ENCODE assay signal across 15 cellular contexts in genomic region chr9:98706651-98707103, GRCh38. TPM values are rescaled to one million over a fixed set of nuclear protein-coding genes. Genes with fewer than 3 reads are reported as not detected.
DNase-seq lines count a peak whose midpoint lies in the region; ATAC-seq, FAIRE-seq and TF ChIP-seq lines count a peak whose summit lies in the region.
"Had no signal": no experiment of that assay in that cellular context is flagged by ENCODE, and none has a peak within 500 bp of the region (broad histone marks: within the 10 kb centered on the region; RNA-seq: fewer than 3 reads in every experiment).

No MANE protein-coding gene starts in this region.

- DNase-seq in COR-L47 (lab: John Stamatoyannopoulos, UW) (peak; percentile 60), HFFc6 (no peak), bronchial epithelial cell (ENCODE audit: low read depth) (peak; percentile 12), tibial artery (no peak), GM13977 (ENCODE audit: low spot score) (no peak), esophagus squamous epithelium (lab: John Stamatoyannopoulos, UW) (no peak), islet precursor cell (no peak)
- DNase-seq in naive thymus-derived CD4-positive, alpha-beta T cell = no peak

- H3K36me3 ChIP-seq in bronchial epithelial cell (ENCODE audit: control insufficient read depth, insufficient read depth, low read length) (no peaks in the 10 kb centered on the region), tibial artery (no peaks in the 10 kb centered on the region), esophagus squamous epithelium (no peaks in the 10 kb centered on the region)
- no peaks in the 10 kb centered on the region for H3K36me3 ChIP-seq in naive thymus-derived CD4-positive, alpha-beta T cell (ENCODE audit: control insufficient read depth in 2 of 3, insufficient read depth in 3 of 3, low read length in 3 of 3)
- H3K36me3 ChIP-seq: ascending aorta, gastroesophageal sphincter, SJSA1, thoracic aorta had no signal

- POLR2A ChIA-PET in naive thymus-derived CD4-positive, alpha-beta T cell (lab: Charles Lee) = no interaction called here

- no peaks in the 10 kb centered on the region for H3K9me3 Mint-ChIP-seq in HFFc6
- H3K9me3 Mint-ChIP-seq in naive thymus-derived CD4-positive, alpha-beta T cell = peaks cover 0 to 8% (median 0%) of the 10 kb centered on the region in 11 donors

- H3K4me3 Mint-ChIP-seq in HFFc6 = peak overlapping the region; percentile 75
- H3K4me3 Mint-ChIP-seq in naive thymus-derived CD4-positive, alpha-beta T cell = peak overlapping the region in 6 of 10 donors; percentile 2 to 56 (median 26)
- H3K4me3 Mint-ChIP-seq: activated CD8-positive, alpha-beta T cell treated with anti-CD3 and anti-CD28 coated beads, Interleukin-2, amount 10 ng/mL, durations not matched to agents 7 days and 5 days had no signal

- CTCF ChIA-PET in naive thymus-derived CD4-positive, alpha-beta T cell (lab: Charles Lee) = no interaction called here

- H3K27ac ChIP-seq in naive thymus-derived CD4-positive, alpha-beta T cell (ENCODE audit: low read depth, low read length) = no peak overlapping the region
- H3K27ac ChIP-seq in tibial artery (no peak overlapping the region), esophagus squamous epithelium (no peak overlapping the region)
- H3K27ac ChIP-seq: ascending aorta, gastroesophageal sphincter, SJSA1, thoracic aorta had no signal

- no peaks in the 10 kb centered on the region for H3K4me1 ChIP-seq in naive thymus-derived CD4-positive, alpha-beta T cell (ENCODE audit: control insufficient read depth in 2 of 2, insufficient read depth in 2 of 2, low read length in 2 of 2)
- H3K4me1 ChIP-seq in tibial artery (peaks cover 0 to 24% (median 20%) of the 10 kb centered on the region in 4 donors), esophagus squamous epithelium (peaks cover 4 to 27% (median 7%) of the 10 kb centered on the region in 3 donors)
- H3K4me1 ChIP-seq: ascending aorta had no signal

- peaks cover 12% of the 10 kb centered on the region for H3K4me1 Mint-ChIP-seq in HFFc6 (ENCODE audit: low read depth)
- peaks cover 0 to 15% (median 5%) of the 10 kb centered on the region in 7 donors for H3K4me1 Mint-ChIP-seq in naive thymus-derived CD4-positive, alpha-beta T cell

- in situ Hi-C loops in GM13977 (cut with MboI; ENCODE audit: low pct_unique_long_range_greater_than_20kb, low sequenced_read_pairs, unreplicated experiment) = no loop called here

- no peaks in the 10 kb centered on the region for H3K36me3 Mint-ChIP-seq in HFFc6 (ENCODE audit: low read depth)
- H3K36me3 Mint-ChIP-seq in naive thymus-derived CD4-positive, alpha-beta T cell = no peaks in the 10 kb centered on the region

- H3K4me3 ChIP-seq in bronchial epithelial cell (ENCODE audit: low read depth, low read length) (no peak overlapping the region), tibial artery (no peak overlapping the region), esophagus squamous epithelium (no peak overlapping the region)
- H3K4me3 ChIP-seq in naive thymus-derived CD4-positive, alpha-beta T cell (ENCODE audit: low read length) = no peak overlapping the region
- H3K4me3 ChIP-seq: mucosa of descending colon, SJSA1, thoracic aorta had no signal

- intact Hi-C loops in naive thymus-derived CD4-positive, alpha-beta T cell (cut with micrococcal nuclease) = no loop called here
- intact Hi-C loops in tibial artery (cut with DNase I; ENCODE audit: low total_unique reads) = no loop called here
- intact Hi-C loops in esophagus squamous epithelium (cut with DNase I) = no loop called here

- ATAC-seq in naive thymus-derived CD4-positive, alpha-beta T cell = no peak
- ATAC-seq: gastroesophageal sphincter had no signal

- WGBS in esophagus squamous epithelium, 2 donors = 6 to 7% methylated on average over 9 to 13 of the region's 14 CpGs

- FAIRE-seq in bronchial epithelial cell (lab: Jason Lieb, UNC) = peak; percentile 13

- TF ChIP-seq CTCF in HFFc6 (IDR thresholded peaks at IDR 0.05) (no peak), bronchial epithelial cell (IDR thresholded peaks at IDR 0.05; ENCODE audit: insufficient read depth, low read length, severe bottlenecking) (no peak), tibial artery (IDR thresholded peaks at IDR 0.05) (no peak), GM13977 (IDR thresholded peaks at IDR 0.05; ENCODE audit: extremely low read depth, insufficient read depth, missing control alignments) (no peak), esophagus squamous epithelium (IDR thresholded peaks at IDR 0.05) (no peak)

- no peaks in the 10 kb centered on the region for H3K9me3 ChIP-seq in naive thymus-derived CD4-positive, alpha-beta T cell (ENCODE audit: control insufficient read depth in 2 of 3, low read length in 3 of 3)
- no peaks in the 10 kb centered on the region for H3K9me3 ChIP-seq in tibial artery
- no peaks in the 10 kb centered on the region for H3K9me3 ChIP-seq in esophagus squamous epithelium
- H3K9me3 ChIP-seq: ascending aorta, gastroesophageal sphincter, mucosa of descending colon, SJSA1, thoracic aorta had no signal

- H3K27me3 Mint-ChIP-seq in HFFc6 (ENCODE audit: insufficient read depth) = peaks cover 20% of the 10 kb centered on the region
- H3K27me3 Mint-ChIP-seq in naive thymus-derived CD4-positive, alpha-beta T cell = peaks cover 59 to 68% (median 62%) of the 10 kb centered on the region in 5 donors

- no peak for TF ChIP-seq POLR2A in esophagus squamous epithelium (IDR thresholded peaks at IDR 0.05)

- H3K27ac Mint-ChIP-seq in HFFc6 = no peak overlapping the region; the same call in 1 of the 2 replicates
- H3K27ac Mint-ChIP-seq in naive thymus-derived CD4-positive, alpha-beta T cell = no peak overlapping the region
- H3K27ac Mint-ChIP-seq: activated CD8-positive, alpha-beta T cell treated with anti-CD3 and anti-CD28 coated beads, Interleukin-2, amount 10 ng/mL, durations not matched to agents 7 days and 5 days had no signal

- H3K27me3 ChIP-seq in bronchial epithelial cell (ENCODE audit: control insufficient read depth, insufficient read depth, low read length) = peaks cover 34% of the 10 kb centered on the region
- H3K27me3 ChIP-seq in naive thymus-derived CD4-positive, alpha-beta T cell (ENCODE audit: control insufficient read depth in 2 of 2, insufficient read depth in 2 of 2, low read length in 2 of 2) = no peaks in the 10 kb centered on the region
- H3K27me3 ChIP-seq in tibial artery = peaks cover 0 to 80% of the 10 kb centered on the region in 2 donors
- peaks cover 9 to 97% (median 23%) of the 10 kb centered on the region in 4 donors for H3K27me3 ChIP-seq in esophagus squamous epithelium

RNA-seq across cellular contexts. Expression of gene GABBR2, which starts 2.1 kb away (rescaled TPM):
- total RNA-seq in HFFc6 (2021; fragmentation: NEBNext Ultra II Directional; extraction: Animal tissue kit (Norgen Biotek cat#: 25700)) = 1 to 10 TPM; 3.1 to 9.3 (median 7.6) TPM
- total RNA-seq in bronchial epithelial cell (not detected in 2 replicates), esophagus squamous epithelium (not detected)
- not detected for total RNA-seq in naive thymus-derived CD4-positive, alpha-beta T cell
- polyA plus RNA-seq in naive thymus-derived CD4-positive, alpha-beta T cell = not detected
- total RNA-seq: activated CD8-positive, alpha-beta T cell treated with anti-CD3 and anti-CD28 coated beads, Interleukin-2, amount 10 ng/mL, durations not matched to agents 7 days and 5 days; ascending aorta; LHCN-M2; SJSA1; thoracic aorta had no signal

Comparison
In these comparisons a context has a peak if more than half of its experiments do, and no peak if none do; other contexts are left out.
1. DNase-seq: peak in COR-L47 (single experiment) and bronchial epithelial cell (single experiment); none in HFFc6 (single experiment), naive thymus-derived CD4-positive, alpha-beta T cell (0 of 9), tibial artery (0 of 2), GM13977 (single experiment), esophagus squamous epithelium (single experiment) and islet precursor cell (single experiment).